In the genomic region with DNA sequence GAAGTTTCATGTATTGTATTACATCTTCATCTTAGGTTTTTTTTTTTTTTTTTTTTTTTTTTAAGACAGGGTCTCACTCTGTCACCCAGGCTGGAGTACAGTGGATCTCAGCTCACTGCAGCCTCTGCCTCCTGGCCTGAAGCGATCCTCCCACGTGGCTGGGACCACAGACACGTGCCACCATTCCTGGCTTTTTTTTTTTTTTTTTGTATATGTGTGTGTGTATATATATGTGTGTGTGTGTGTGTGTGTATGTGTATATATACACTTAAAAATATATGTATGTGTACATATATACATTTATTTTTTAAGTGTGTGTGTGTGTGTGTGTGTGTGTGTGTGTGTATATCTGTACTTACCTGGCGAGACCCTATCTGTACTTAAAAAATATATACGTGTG, we compare ENCODE assay signal across 20 cellular contexts. TPM values are rescaled to one million over a fixed set of nuclear protein-coding genes. Genes with fewer than 3 reads are reported as not detected.
DNase-seq lines count a peak whose midpoint lies in the region; ATAC-seq, FAIRE-seq and TF ChIP-seq lines count a peak whose summit lies in the region.
"Had no signal": no experiment of that assay in that cellular context is flagged by ENCODE, and none has a peak within 500 bp of the region (broad histone marks: within the 10 kb centered on the region; RNA-seq: fewer than 3 reads in every experiment).

No MANE protein-coding gene starts in this region.

- H3K4me1 ChIP-seq in HEK293 (ENCODE audit: control insufficient read depth, insufficient read depth, low read length) = peaks cover 24% of the 10 kb centered on the region
- H3K4me1 ChIP-seq in K562 (replicated peaks in 1 of 2; ENCODE audit: control insufficient read depth in 2 of 2, insufficient read depth in 2 of 2, low read length in 2 of 2) = peaks cover 10 to 34% of the 10 kb centered on the region in 2 experiments; a peak in 4 of 5 replicates

- no peak overlapping the region for H3K4me3 ChIP-seq in HEK293 (ENCODE audit: low read depth, low read length)
- no peak overlapping the region for H3K4me3 ChIP-seq in K562
- H3K4me3 ChIP-seq: GM23248 had no signal

- TF ChIP-seq RAD21 in K562 (CRISPR knock-in tag; conservative IDR thresholded peaks at IDR 0.05 in 1 of 2, IDR thresholded peaks at IDR 0.05 in 1 of 2) = no peak

- no peak for TF ChIP-seq POLR2A in K562 (conservative IDR thresholded peaks at IDR 0.05)

- no peaks in the 10 kb centered on the region for H3K9me3 ChIP-seq in HEK293 (ENCODE audit: control insufficient read depth, insufficient read depth, low read depth, low read length)
- H3K9me3 ChIP-seq in K562 (replicated peaks; ENCODE audit: control insufficient read depth, insufficient read depth, low read depth, low read length) = no peaks in the 10 kb centered on the region

- H3K36me3 ChIP-seq in HEK293 (ENCODE audit: control insufficient read depth in 2 of 2, insufficient read depth in 1 of 2, low read length in 2 of 2) = no peaks in the 10 kb centered on the region
- H3K36me3 ChIP-seq in K562 (ENCODE audit: control insufficient read depth, insufficient read depth, low read length) = peaks cover 6% of the 10 kb centered on the region; the same call in 2 of the 3 replicates

- no peak overlapping the region for H3K4me2 ChIP-seq in K562 (ENCODE audit: insufficient read depth, low read length)

- H3K27ac ChIP-seq in HEK293 (ENCODE audit: extremely low read depth, low read depth, low read length) (no peak overlapping the region), VCaP (peak overlapping the region; percentile 95), K562 (ENCODE audit: extremely low read depth, low read depth, low read length) (no peak overlapping the region)
- H3K27ac ChIP-seq: GM23248 had no signal

- BruUV-seq in K562 (replicated peaks; lab: Mats Ljungman, UMichigan) = no TSS peak

- H3K27me3 ChIP-seq in K562 (ENCODE audit: control insufficient read depth in 2 of 2, insufficient read depth in 2 of 2, low read length in 2 of 2) = no peaks in the 10 kb centered on the region

- TF ChIP-seq EP300 in K562 (IDR thresholded peaks at IDR 0.05; ENCODE audit: low read length) = no peak

- TF ChIP-seq CTCF in HEK293 (tag by site-specific recombination; IDR thresholded peaks at IDR 0.05) (no peak), VCaP (conservative IDR thresholded peaks at IDR 0.05) (no peak), K562 (IDR thresholded peaks at IDR 0.05 in 2 of 3, conservative IDR thresholded peaks at IDR 0.05 in 1 of 3; ENCODE audit: insufficient read depth in 2 of 3, low read depth in 1 of 3, low read length in 3 of 3) (no peak)

- H4K20me1 ChIP-seq in K562 (replicated peaks; ENCODE audit: control insufficient read depth, insufficient read depth, low read length) = peaks cover 8% of the 10 kb centered on the region; the same call in 1 of the 2 replicates

- POLR2A ChIA-PET in HEK293 (lab: Yijun Ruan, JAX) = no interaction called here
- POLR2A ChIA-PET in K562 (lab: Yijun Ruan, JAX) = interaction anchor here (1.0 kb wide), 1 partner anchor 29 kb away, joined by 4 read pairs; no protein-coding TSS in a partner anchor

- in situ Hi-C loops in K562 (cut with MboI) = no loop called here

- ATAC-seq in K562 = no peak

- FAIRE-seq in K562 (lab: Jason Lieb, UNC) = no peak
- FAIRE-seq: H1 had no signal

- H3K9ac ChIP-seq in K562 (ENCODE audit: insufficient read depth in 1 of 2, low read depth in 2 of 2, low read length in 2 of 2) = no peak overlapping the region
- H3K9ac ChIP-seq: GM23248 had no signal

- intact Hi-C loops in K562 (cut with micrococcal nuclease) = loop anchor here (10.0 kb wide), 2 partner anchors 187 to 1437 kb away; no protein-coding TSS in a partner anchor

- H2AFZ ChIP-seq in K562 (ENCODE audit: low read depth, low read length) = no peak overlapping the region
- H2AFZ ChIP-seq: GM23248 had no signal

- CTCF ChIA-PET in HEK293 (lab: Yijun Ruan, JAX) (no interaction called here), K562 (lab: Yijun Ruan, JAX; ENCODE audit: low intra/inter-chr PET ratio) (no interaction called here)

- whole genome bisulfite sequencing in K562 (ENCODE audit: insufficient coverage, low coverage, missing lambda C conversion rate) = 38% methylated on average over 5 of the region's 5 CpGs

- DNase-seq in NCI-H69 (lab: John Stamatoyannopoulos, UW) (peak; percentile 30), K562 (ENCODE audit: extremely low read depth in 1 of 4, low spot score in 3 of 4) (peak in 1 of 4 experiments; percentile 51), NCI-H1436 treated with DMSO at 0.1 percent for 48 hours (lab: John Stamatoyannopoulos, UW) (no peak), midbrain (lab: John Stamatoyannopoulos, UW) (no peak), superior temporal gyrus (ENCODE audit: extremely low spot score) (no peak)
- DNase-seq: AML-193; C1 segment of cervical spinal cord; Calu3; CD4-positive, alpha-beta memory T cell; COR-L47; DMS53; DMS79 treated with DMSO at 0.1 percent for 48 hours; GF-D8; GM23248; H7; HCEC 1CT; HFFc6 had no signal

- peaks cover 98% of the 10 kb centered on the region for H3K79me2 ChIP-seq in K562 (ENCODE audit: control insufficient read depth, insufficient read depth, low read length)

- no peaks in the 10 kb centered on the region for H3K9me1 ChIP-seq in K562 (ENCODE audit: control insufficient read depth, insufficient read depth, low read length)

TF ChIP-seq in HEK293, 187 proteins besides CTCF, POLR2A, EP300 and RAD21 (continues in another document):
- TF ChIP-seq ZFP37 (tag by site-specific recombination; IDR thresholded peaks at IDR 0.05) (no peak), KLF9 (tag by site-specific recombination; IDR thresholded peaks at IDR 0.05; ENCODE audit: low read depth) (no peak), ZNF514 (tag by site-specific recombination; IDR thresholded peaks at IDR 0.05) (no peak), ZNF621 (tag by site-specific recombination; IDR thresholded peaks at IDR 0.05) (no peak)
- TF ChIP-seq, protein P1, sequence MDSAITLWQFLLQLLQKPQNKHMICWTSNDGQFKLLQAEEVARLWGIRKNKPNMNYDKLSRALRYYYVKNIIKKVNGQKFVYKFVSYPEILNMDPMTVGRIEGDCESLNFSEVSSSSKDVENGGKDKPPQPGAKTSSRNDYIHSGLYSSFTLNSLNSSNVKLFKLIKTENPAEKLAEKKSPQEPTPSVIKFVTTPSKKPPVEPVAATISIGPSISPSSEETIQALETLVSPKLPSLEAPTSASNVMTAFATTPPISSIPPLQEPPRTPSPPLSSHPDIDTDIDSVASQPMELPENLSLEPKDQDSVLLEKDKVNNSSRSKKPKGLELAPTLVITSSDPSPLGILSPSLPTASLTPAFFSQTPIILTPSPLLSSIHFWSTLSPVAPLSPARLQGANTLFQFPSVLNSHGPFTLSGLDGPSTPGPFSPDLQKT (IDR thresholded peaks at IDR 0.05; ENCODE audit: borderline replicate concordance, low read depth, low read length) = no peak

TF ChIP-seq in K562, 482 proteins besides CTCF, POLR2A, EP300 and RAD21 (continues in another document):
- TF ChIP-seq RAD51 (IDR thresholded peaks at IDR 0.05; ENCODE audit: borderline replicate concordance, low read depth) = peak; percentile 35; the same call in 1 of the 2 replicates
- TF ChIP-seq BRD4 (IDR thresholded peaks at IDR 0.05) = no peak
- no peak for TF ChIP-seq BCL6 (CRISPR knock-in tag; IDR thresholded peaks at IDR 0.05)
- peak; percentile 69; the same call in 1 of the 2 replicates for TF ChIP-seq EP400 (IDR thresholded peaks at IDR 0.05)
- no peak for TF ChIP-seq ZNF134 (CRISPR knock-in tag; conservative IDR thresholded peaks at IDR 0.05)
- TF ChIP-seq ZNF253 (CRISPR knock-in tag; conservative IDR thresholded peaks at IDR 0.05) = no peak
- TF ChIP-seq CHD1 (IDR thresholded peaks at IDR 0.05; ENCODE audit: low read length) = no peak
- TF ChIP-seq ZFP30 (CRISPR knock-in tag; IDR thresholded peaks at IDR 0.05; ENCODE audit: borderline replicate concordance) = no peak
- no peak for TF ChIP-seq NR4A1 (CRISPR knock-in tag; IDR thresholded peaks at IDR 0.05)
- TF ChIP-seq NR4A1 (tag; IDR thresholded peaks at IDR 0.05) = no peak
- no peak for TF ChIP-seq EHMT2 (IDR thresholded peaks at IDR 0.05)
- TF ChIP-seq, protein P2, sequence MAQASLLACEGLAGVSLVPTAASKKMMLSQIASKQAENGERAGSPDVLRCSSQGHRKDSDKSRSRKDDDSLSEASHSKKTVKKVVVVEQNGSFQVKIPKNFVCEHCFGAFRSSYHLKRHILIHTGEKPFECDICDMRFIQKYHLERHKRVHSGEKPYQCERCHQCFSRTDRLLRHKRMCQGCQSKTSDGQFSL (CRISPR knock-in tag; IDR thresholded peaks at IDR 0.05) = no peak
- TF ChIP-seq, protein P2 (tag; IDR thresholded peaks at IDR 0.05) = no peak

RNA-seq across cellular contexts. Expression of a gene that starts 6.6 kb away (rescaled TPM):
- 87.5 and 343 TPM in 2 replicates for total RNA-seq in K562 (2011; cell fraction: chromatin; rRNA removed; ENCODE audit: low replicate concordance)
- 30.5 and 36.2 TPM in 2 replicates for total RNA-seq in K562 (2011; cell fraction: nucleolus; rRNA removed)
- total RNA-seq in K562 (2011; cell fraction: nucleoplasm; rRNA removed) = 57.3 and 63.4 TPM in 2 replicates
- 22.9 and 23.8 TPM in 2 replicates for total RNA-seq in K562 (2014; rRNA removed)
- total RNA-seq in K562 (2014; rRNA removed; fragmentation: Illumina TruSeq; extraction: Trizol) = 40.3 and 48.6 TPM in 2 replicates
- 35.2 and 37.2 TPM in 2 replicates for total RNA-seq in K562 (2015; rRNA removed; fragmentation: Illumina TruSeq; extraction: Trizol)
- 32.3 and 33.9 TPM in 2 replicates for total RNA-seq in K562 (2021)
- polyA plus RNA-seq in K562 (2011; rRNA removed) = 36.9 and 37.0 TPM in 2 replicates
- polyA plus RNA-seq in K562 (2011; cell fraction: cytosol; rRNA removed) = 5.8 and 10.7 TPM in 2 replicates
- 33.7 and 57.8 TPM in 2 replicates for polyA plus RNA-seq in K562 (2011; cell fraction: nucleus; rRNA removed)
- 14.0 and 28.4 TPM in 2 replicates for polyA plus RNA-seq in K562 (2012)
- polyA plus RNA-seq in K562 (2014; fragmentation: Illumina TruSeq; extraction: Trizol) = 22.5 and 30.6 TPM in 2 replicates
- polyA plus RNA-seq in K562 (2014; fragmentation: Nextera tagmentation; extraction: Ambion mirVana) = 1 to 10 TPM; 8.3 to 8.6 TPM
- polyA plus RNA-seq in K562 (2014; rRNA removed) = 17.6 and 20.3 TPM in 2 replicates
- 97.6 and 133 TPM in 2 replicates for polyA minus RNA-seq in K562 (2011; rRNA and poly(A)+ RNA removed)
- polyA minus RNA-seq in K562 (2011; cell fraction: cytosol; rRNA and poly(A)+ RNA removed) = 26.8 and 32.4 TPM in 2 replicates
- polyA minus RNA-seq in K562 (2011; cell fraction: nucleus; rRNA and poly(A)+ RNA removed) = 96.9 and 165 TPM in 2 replicates
